8 cellular contexts compared by ENCODE assay signal in the genomic region with DNA sequence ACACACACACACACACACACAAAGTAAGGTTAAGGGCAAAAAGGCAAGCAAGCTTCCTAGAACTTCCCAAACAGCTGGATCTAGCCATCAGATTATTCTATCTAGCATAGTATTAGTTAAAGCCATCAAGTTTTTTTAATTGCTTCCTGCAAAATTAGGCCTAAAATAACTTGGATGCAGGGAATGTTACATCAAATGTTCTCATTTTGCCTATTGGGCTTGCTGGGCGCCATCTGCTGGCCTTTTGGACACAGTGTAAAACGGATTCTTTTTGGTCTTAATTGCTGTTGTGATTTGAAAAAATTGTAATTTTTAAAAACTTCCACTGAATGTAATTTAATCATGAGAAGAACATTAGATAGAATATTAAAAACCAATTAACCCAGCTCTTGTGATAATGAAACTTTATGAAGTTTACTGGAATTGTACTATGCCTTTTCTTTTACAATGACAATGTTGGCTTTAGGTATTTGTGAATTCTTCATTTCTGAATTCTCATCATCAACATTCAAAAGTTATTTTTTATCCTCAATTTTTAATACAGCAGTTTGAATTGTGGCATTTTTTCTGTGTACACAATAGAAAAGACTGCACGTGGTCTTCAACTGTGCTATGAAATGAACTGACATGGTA. TPM values are rescaled to one million over a fixed set of nuclear protein-coding genes. Genes with fewer than 3 reads are reported as not detected.
DNase-seq lines count a peak whose midpoint lies in the region; ATAC-seq, FAIRE-seq and TF ChIP-seq lines count a peak whose summit lies in the region.

No MANE protein-coding gene starts in this region.

- CTCF ChIA-PET in CD8-positive, alpha-beta T cell (lab: Charles Lee) = interaction anchor here (0.6 to 2.7 kb wide), 22 partner anchors 8 to 814 kb away, joined by 3 to 23 read pairs (median 5); partner anchors contain the start of gene SLX4IP
- CTCF ChIA-PET in HEK293T (lab: Yijun Ruan, JAX) = interaction anchor here (0.6 to 1.1 kb wide), 4 partner anchors 11 to 810 kb away, joined by 3 read pairs; no protein-coding TSS in a partner anchor

- POLR2A ChIA-PET in CD8-positive, alpha-beta T cell (lab: Charles Lee) = interaction anchor here (1.6 kb wide), 1 partner anchor 8 kb away, joined by 7 read pairs; the partner anchor contains the start of genes MKKS and SLX4IP
- POLR2A ChIA-PET in HEK293T (lab: Yijun Ruan, JAX) = interaction anchor here (0.7 kb wide), 1 partner anchor 210 kb away, joined by 4 read pairs; no protein-coding TSS in a partner anchor

- DNase-seq in CD8-positive, alpha-beta T cell = peak in 5 of 7 experiments; percentile 20 to 55 (median 39)
- DNase-seq in HEK293T (ENCODE audit: extremely low spot score) (peak; percentile 24), RCC 7860 (ENCODE audit: low spot score) (no peak), ascending aorta (ENCODE audit: low spot score in 2 of 2) (peak in 1 of 2 donors; percentile 71), right atrium auricular region (ENCODE audit: low spot score) (no peak), small intestine (peak; percentile 42)

- no peaks in the 10 kb centered on the region for H3K27me3 ChIP-seq in CD8-positive, alpha-beta T cell (ENCODE audit: insufficient read depth, low read length)
- H3K27me3 ChIP-seq in ascending aorta (no peaks in the 10 kb centered on the region), right atrium auricular region (no peaks in the 10 kb centered on the region), small intestine (ENCODE audit: control insufficient read depth in 2 of 2, insufficient read depth in 2 of 2, low read length in 2 of 2) (no peaks in the 10 kb centered on the region)

- intact Hi-C loops in CD8-positive, alpha-beta T cell (cut with DNase I, micrococcal nuclease) = loop anchor here (1.0 to 10.0 kb wide), 4 partner anchors 449 to 1020 kb away; no protein-coding TSS in a partner anchor
- intact Hi-C loops in ascending aorta (cut with DNase I) = loop anchor here (1.0 to 5.0 kb wide), 4 partner anchors 130 to 449 kb away; no protein-coding TSS in a partner anchor

- WGBS in small intestine, 3 donors = 26 to 36% (median 35%) methylated on average over 3 of the region's 3 CpGs

- FAIRE-seq in RCC 7860 (lab: Jason Lieb, UNC) = peak; percentile 53
- FAIRE-seq in small intestine (lab: Jason Lieb, UNC) = no peak

- peaks cover 54% of the 10 kb centered on the region for H3K4me1 Mint-ChIP-seq in CD8-positive, alpha-beta T cell (ENCODE audit: low read depth)

- ATAC-seq in CD8-positive, alpha-beta T cell = no peak
- no peak for ATAC-seq in GM19023 (IDR thresholded peaks at IDR 0.05; ENCODE audit: unreplicated experiment)
- ATAC-seq in GM21367 (IDR thresholded peaks at IDR 0.05; ENCODE audit: unreplicated experiment) = no peak

- H3K4me1 ChIP-seq in CD8-positive, alpha-beta T cell (ENCODE audit: insufficient read depth, low read length) = peaks cover 7% of the 10 kb centered on the region
- H3K4me1 ChIP-seq in ascending aorta = peaks cover 3 to 8% of the 10 kb centered on the region in 2 donors
- H3K4me1 ChIP-seq in right atrium auricular region = peaks cover 0 to 24% of the 10 kb centered on the region in 2 donors
- H3K4me1 ChIP-seq in small intestine (ENCODE audit: control insufficient read depth in 2 of 2, insufficient read depth in 1 of 2, low read depth in 1 of 2, low read length in 1 of 2) = peaks cover 6 to 10% of the 10 kb centered on the region in 2 donors

- H3K4me3 Mint-ChIP-seq in CD8-positive, alpha-beta T cell = no peak overlapping the region

- TF ChIP-seq CTCF in CD8-positive, alpha-beta T cell (IDR thresholded peaks at IDR 0.05) = peak; percentile 86
- TF ChIP-seq CTCF in ascending aorta (IDR thresholded peaks at IDR 0.05) (peak; percentile 58 to 81 (median 76)), right atrium auricular region (IDR thresholded peaks at IDR 0.05) (peak; percentile 79 to 83)

- H3K9me3 ChIP-seq in CD8-positive, alpha-beta T cell (ENCODE audit: low read length) = no peaks in the 10 kb centered on the region
- H3K9me3 ChIP-seq in ascending aorta (no peaks in the 10 kb centered on the region), right atrium auricular region (no peaks in the 10 kb centered on the region), small intestine (ENCODE audit: control insufficient read depth, low read depth) (no peaks in the 10 kb centered on the region)

- no peaks in the 10 kb centered on the region for H3K27me3 Mint-ChIP-seq in CD8-positive, alpha-beta T cell (ENCODE audit: low read depth)

- H3K4me3 ChIP-seq in CD8-positive, alpha-beta T cell (ENCODE audit: low read depth, low read length) = no peak overlapping the region
- H3K4me3 ChIP-seq in ascending aorta = no peak overlapping the region
- H3K4me3 ChIP-seq in right atrium auricular region = no peak overlapping the region
- H3K4me3 ChIP-seq in small intestine (ENCODE audit: low read depth in 1 of 2, low read length in 2 of 2) = no peak overlapping the region

- H3K9me3 Mint-ChIP-seq in CD8-positive, alpha-beta T cell = no peaks in the 10 kb centered on the region

- H3K36me3 ChIP-seq in CD8-positive, alpha-beta T cell (ENCODE audit: insufficient read depth, low read length) = no peaks in the 10 kb centered on the region
- H3K36me3 ChIP-seq in ascending aorta = peaks cover 0 to 4% of the 10 kb centered on the region in 2 donors
- no peaks in the 10 kb centered on the region for H3K36me3 ChIP-seq in right atrium auricular region
- no peaks in the 10 kb centered on the region for H3K36me3 ChIP-seq in small intestine (ENCODE audit: control insufficient read depth in 2 of 2, insufficient read depth in 2 of 2, low read length in 2 of 2)

- H3K27ac ChIP-seq in CD8-positive, alpha-beta T cell (ENCODE audit: low read depth, low read length) = no peak overlapping the region
- H3K27ac ChIP-seq in ascending aorta = no peak overlapping the region
- no peak overlapping the region for H3K27ac ChIP-seq in right atrium auricular region
- no peak overlapping the region for H3K27ac ChIP-seq in small intestine (ENCODE audit: low read depth in 1 of 2, low read length in 1 of 2)

- peaks cover 13% of the 10 kb centered on the region for H3K36me3 Mint-ChIP-seq in CD8-positive, alpha-beta T cell

- H3K27ac Mint-ChIP-seq in CD8-positive, alpha-beta T cell = no peak overlapping the region

TF ChIP-seq in HEK293T, 16 proteins besides CTCF, POLR2A, EP300 and RAD21:
- TF ChIP-seq L3MBTL2 (conservative IDR thresholded peaks at IDR 0.05) = no peak
- TF ChIP-seq FOXK2 (IDR thresholded peaks at IDR 0.05) = no peak
- no peak for TF ChIP-seq TARDBP (IDR thresholded peaks at IDR 0.05)
- TF ChIP-seq ARNT (IDR thresholded peaks at IDR 0.05) = no peak
- no peak for TF ChIP-seq FOXM1 (IDR thresholded peaks at IDR 0.05; ENCODE audit: borderline replicate concordance)
- no peak for TF ChIP-seq ZNF384 (IDR thresholded peaks at IDR 0.05)
- TF ChIP-seq SUZ12 (IDR thresholded peaks at IDR 0.05) = no peak
- TF ChIP-seq CTBP1 (IDR thresholded peaks at IDR 0.05; ENCODE audit: borderline replicate concordance) = no peak
- TF ChIP-seq LEF1 (IDR thresholded peaks at IDR 0.05; ENCODE audit: borderline replicate concordance) = no peak
- TF ChIP-seq ELF4 (IDR thresholded peaks at IDR 0.05) = no peak
- TF ChIP-seq HDGF (IDR thresholded peaks at IDR 0.05; ENCODE audit: borderline replicate concordance) = no peak
- TF ChIP-seq PKNOX1 (IDR thresholded peaks at IDR 0.05) = no peak
- TF ChIP-seq SP1 (IDR thresholded peaks at IDR 0.05) = no peak
- TF ChIP-seq NFRKB (IDR thresholded peaks at IDR 0.05) = no peak
- no peak for TF ChIP-seq BHLHE40 (IDR thresholded peaks at IDR 0.05; ENCODE audit: borderline replicate concordance)

RNA-seq across cellular contexts. Expression of gene MKKS, which starts 6.8 kb away (rescaled TPM):
- total RNA-seq in CD8-positive, alpha-beta T cell = under 1 TPM; 0.49 to 0.83 TPM
- total RNA-seq in ascending aorta = 7.3 TPM
- 10 to 100 TPM; 12.4 to 15.4 TPM for total RNA-seq in right atrium auricular region
- polyA plus RNA-seq in small intestine = 10 to 100 TPM; 23.6 to 29.1 (median 25.7) TPM

RNA-seq across cellular contexts. Expression of gene SLX4IP, which starts 7.9 kb away (rescaled TPM):
- 1 to 10 TPM in 1 of 2 experiments, under 1 TPM in 1; 0.92 to 1.2 TPM for total RNA-seq in CD8-positive, alpha-beta T cell
- 4.5 TPM for total RNA-seq in ascending aorta
- total RNA-seq in right atrium auricular region = 1 to 10 TPM; 1.1 to 2.0 TPM
- 1 to 10 TPM; 1.6 to 2.5 (median 2.5) TPM for polyA plus RNA-seq in small intestine

Comparison
In these comparisons a context has a peak if more than half of its experiments do, and no peak if none do; other contexts are left out.
1. DNase-seq: peak in CD8-positive, alpha-beta T cell (5 of 7), HEK293T (single experiment) and small intestine (single experiment); none in RCC 7860 (single experiment) and right atrium auricular region (single experiment).
2. Peak in every context shown above with its lines, with median percentiles within 50 percentile points of each other: CTCF ChIP-seq.